In genomic region chr5:126776499-126777256, GRCh38 we compare ENCODE assay signal across 8 cellular contexts. TPM values are rescaled to one million over a fixed set of nuclear protein-coding genes. Genes with fewer than 3 reads are reported as not detected.
A peak's percentile ranks its signal among the peaks of the same experiment; 100 is the strongest.
DNase-seq lines count a peak whose midpoint lies in the region; ATAC-seq and TF ChIP-seq lines count a peak whose summit lies in the region.

TSS of gene LMNB1 (plus strand) at chr5:126777136. CDS start at chr5:126777509, 373 bp downstream.

- peak within 1 kb of the TSS; percentile 91 to 96 for H3K4me3 Mint-ChIP-seq in CD14-positive monocyte

- no peak for TF ChIP-seq CTCF in CD14-positive monocyte (IDR thresholded peaks at IDR 0.05)

- H3K4me1 Mint-ChIP-seq in CD14-positive monocyte, result peaks cover 38% of the 10 kb centered on the region

- intact Hi-C loops in CD14-positive monocyte (cut with micrococcal nuclease), result loop anchor here in 1 of 2 donors (5.0 kb wide), 1 partner anchor 36 kb away; no protein-coding TSS in a partner anchor

- H3K27me3 Mint-ChIP-seq in CD14-positive monocyte (ENCODE audit: low read depth in 3 of 3), result peaks cover 0 to 2% (median 0%) of the 10 kb centered on the region in 3 donors

- no peaks in the 10 kb centered on the region for H3K36me3 Mint-ChIP-seq in CD14-positive monocyte

- peaks cover 0 to 1% (median 0%) of the 10 kb centered on the region in 7 donors for H3K9me3 Mint-ChIP-seq in CD14-positive monocyte

- H3K27ac Mint-ChIP-seq in CD14-positive monocyte, result peak within 1 kb of the TSS; percentile 92 to 97 (median 95)

- ATAC-seq in GM19397 (IDR thresholded peaks at IDR 0.05; ENCODE audit: unreplicated experiment) (peak; percentile 67), HG03565 (IDR thresholded peaks at IDR 0.05; ENCODE audit: unreplicated experiment) (peak; percentile 56), left lobe of liver (peak; percentile 86)

- peak; percentile 93 for DNase-seq in CD14-positive monocyte (ENCODE audit: low spot score)
- DNase-seq in NCI-H748 treated with DMSO at 0.1 percent for 48 hours (lab: John Stamatoyannopoulos, UW), result peak; percentile 98
- DNase-seq in activated CD4-positive, alpha-beta T cell treated with anti-CD3 and anti-CD28 coated beads, Interleukin-2, amount 50 U/mL, for 1 hour, result peak; percentile 91
- peak; percentile 47 for DNase-seq in cortex of kidney (lab: John Stamatoyannopoulos, UW)
- peak; percentile 97 for DNase-seq in left lobe of liver (ENCODE audit: low spot score)
- peak; percentile 94 to 95 for DNase-seq in stimulated activated CD4-positive, alpha-beta T cell treated with anti-CD3 and anti-CD28 coated beads, Interleukin-2, amount 100 ng/mL, for 24 hours

RNA-seq across cellular contexts. Expression of gene LMNB1, which starts in this region (rescaled TPM):
- 10 to 100 TPM; 18.0 to 33.0 TPM for polyA plus RNA-seq in CD14-positive monocyte
- total RNA-seq in left lobe of liver, result 4.6 TPM

Comparison
In these comparisons a context has a peak if more than half of its experiments do, and no peak if none do; other contexts are left out.
1. Peak in every context shown above with its lines: DNase-seq and ATAC-seq.
2. DNase-seq: peak in every context shown above with its lines; median percentile 98 in NCI-H748 treated with DMSO at 0.1 percent for 48 hours; 97 in left lobe of liver; 94 in stimulated activated CD4-positive, alpha-beta T cell treated with anti-CD3 and anti-CD28 coated beads, Interleukin-2, amount 100 ng/mL, for 24 hours; 93 in CD14-positive monocyte; 91 in activated CD4-positive, alpha-beta T cell treated with anti-CD3 and anti-CD28 coated beads, Interleukin-2, amount 50 U/mL, for 1 hour; 47 in cortex of kidney.